ENCODE assay signal across 23 cellular contexts in the genomic region with DNA sequence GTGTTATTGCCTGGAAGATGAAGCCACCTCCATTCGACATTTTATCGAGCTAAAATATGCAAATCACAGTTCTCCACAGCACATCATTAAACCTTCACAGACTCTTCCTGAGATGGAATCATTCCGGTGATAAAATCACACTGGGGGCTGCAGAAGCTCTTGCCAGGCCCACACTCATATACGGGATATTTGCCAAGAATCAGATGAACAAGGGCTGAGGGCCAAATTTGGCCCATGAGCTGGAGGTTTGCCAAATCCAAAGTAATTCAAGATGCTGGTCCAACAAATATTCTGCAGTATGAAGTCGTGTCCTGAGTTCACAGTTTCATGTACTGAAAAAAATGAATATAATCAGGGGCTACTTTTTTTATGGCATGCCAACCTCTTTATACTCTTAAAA. TPM values are rescaled to one million over a fixed set of nuclear protein-coding genes. Genes with fewer than 3 reads are reported as not detected.
DNase-seq lines count a peak whose midpoint lies in the region; ATAC-seq lines count a peak whose summit lies in the region.
"Had no signal": no experiment of that assay in that cellular context is flagged by ENCODE, and none has a peak within 500 bp of the region (broad histone marks: within the 10 kb centered on the region; RNA-seq: fewer than 3 reads in every experiment).

No MANE protein-coding gene starts in this region.

- 95% methylated on average over 3 of the region's 5 CpGs for WGBS in mesenchymal stem cell
- WGBS in GM23248 (ENCODE audit: low coverage in 1 of 2, low lambda C conversion rate in 2 of 2, missing lambda C conversion rate in 2 of 2), 2 experiments = 11 to 21% methylated on average over 5 of the region's 5 CpGs

- H3K4me2 ChIP-seq in mesenchymal stem cell (ENCODE audit: low read length, poor library complexity, severe bottlenecking) (no peak overlapping the region), GM23248 (ENCODE audit: unreplicated experiment) (no peak overlapping the region)
- H3K4me2 ChIP-seq: BLaER1, PC-9 had no signal

- H3K14ac ChIP-seq in mesenchymal stem cell (ENCODE audit: low read length in 2 of 2) = no peak overlapping the region

- H3K23ac ChIP-seq in mesenchymal stem cell (ENCODE audit: low read length in 2 of 2) = no peak overlapping the region

- no peak overlapping the region for H4K8ac ChIP-seq in mesenchymal stem cell (ENCODE audit: low read length)

- H2AK5ac ChIP-seq in mesenchymal stem cell (ENCODE audit: low read length, severe bottlenecking) = no peak overlapping the region

- H3K4me3 Mint-ChIP-seq in activated naive CD8-positive, alpha-beta T cell treated with anti-CD3 and anti-CD28 coated beads for 36 hours = no peak overlapping the region
- H3K4me3 Mint-ChIP-seq in effector memory CD8-positive, alpha-beta T cell = no peak overlapping the region
- H3K4me3 Mint-ChIP-seq: activated naive CD4-positive, alpha-beta T cell treated with anti-CD3 and anti-CD28 coated beads, Interleukin-2, amount 10 ng/mL, durations not matched to agents 7 days and 5 days; IgD-negative memory B cell; stimulated activated effector memory CD8-positive, alpha-beta T cell treated with anti-CD3 and anti-CD28 coated beads, Interleukin-12 subunit alpha, Interleukin-12 subunit beta, amount 100 ng/mL, for 72 hours had no signal

- H3K4me3 ChIP-seq in adipocyte (ENCODE audit: low read length) (no peak overlapping the region), mesenchymal stem cell (ENCODE audit: insufficient read depth in 1 of 2, low read depth in 1 of 2, low read length in 2 of 2) (peak overlapping the region in 1 of 2 experiments; percentile 48), GM23248 (no peak overlapping the region)
- H3K4me3 ChIP-seq: BLaER1, PC-9, spleen, tibial artery had no signal

- H3K36me3 ChIP-seq in adipocyte (ENCODE audit: control insufficient read depth, insufficient read depth, low read length, severe bottlenecking) (no peaks in the 10 kb centered on the region), mesenchymal stem cell (ENCODE audit: control insufficient read depth in 1 of 2, insufficient read depth in 2 of 2, low read depth in 1 of 2, low read length in 2 of 2) (no peaks in the 10 kb centered on the region), GM23248 (ENCODE audit: low read depth) (no peaks in the 10 kb centered on the region)
- H3K36me3 ChIP-seq: BLaER1, spleen, tibial artery had no signal

- H3K9me3 ChIP-seq in adipocyte (ENCODE audit: control insufficient read depth, low read length) = no peaks in the 10 kb centered on the region
- H3K9me3 ChIP-seq in mesenchymal stem cell (ENCODE audit: control insufficient read depth, low read length) = no peaks in the 10 kb centered on the region
- H3K9me3 ChIP-seq in GM23248 (ENCODE audit: low read depth) = no peaks in the 10 kb centered on the region
- H3K9me3 ChIP-seq: BLaER1, spleen, tibial artery had no signal

- H3K4me1 ChIP-seq in adipocyte (ENCODE audit: control insufficient read depth, insufficient read depth, low read length) (no peaks in the 10 kb centered on the region), mesenchymal stem cell (ENCODE audit: control insufficient read depth, insufficient read depth, low read depth, low read length) (no peaks in the 10 kb centered on the region), GM23248 (ENCODE audit: insufficient read depth) (0 out of 2 replicates have a peak, but pooled peaks cover 5% of the 10 kb centered on the region)
- H3K4me1 ChIP-seq: BLaER1, spleen, tibial artery had no signal

- H3F3A ChIP-seq in GM23248 (ENCODE audit: insufficient read depth) = no peaks in the 10 kb centered on the region

- H3K27me3 ChIP-seq in adipocyte (replicated peaks; ENCODE audit: control insufficient read depth, insufficient read depth, low read length) (no peaks in the 10 kb centered on the region), mesenchymal stem cell (ENCODE audit: control insufficient read depth in 1 of 2, insufficient read depth in 1 of 2, low read length in 2 of 2) (no peaks in the 10 kb centered on the region), GM23248 (replicated peaks; ENCODE audit: insufficient read depth) (no peaks in the 10 kb centered on the region; the same call in 1 of the 2 replicates)
- H3K27me3 ChIP-seq: BLaER1, tibial artery had no signal

- H2AFZ ChIP-seq in mesenchymal stem cell (ENCODE audit: low read depth, low read length) (no peak overlapping the region), GM23248 (no peak overlapping the region)
- H2AFZ ChIP-seq: PC-9 had no signal

- no peaks in the 10 kb centered on the region for H3K79me2 ChIP-seq in GM23248 (ENCODE audit: insufficient read depth)

- H3K79me1 ChIP-seq in mesenchymal stem cell (replicated peaks; ENCODE audit: low read length, poor library complexity, severe bottlenecking) = no peaks in the 10 kb centered on the region

- H3K9ac ChIP-seq in adipocyte (ENCODE audit: low read length) (no peak overlapping the region), mesenchymal stem cell (ENCODE audit: low read length) (peak overlapping the region; percentile 10), GM23248 (no peak overlapping the region)
- H3K9ac ChIP-seq: BLaER1 had no signal

- no peak overlapping the region for H3K18ac ChIP-seq in mesenchymal stem cell (ENCODE audit: low read depth in 1 of 2, low read length in 2 of 2)

- no peak overlapping the region for H3K27ac Mint-ChIP-seq in activated naive CD8-positive, alpha-beta T cell treated with anti-CD3 and anti-CD28 coated beads for 36 hours
- no peak overlapping the region for H3K27ac Mint-ChIP-seq in effector memory CD8-positive, alpha-beta T cell
- H3K27ac Mint-ChIP-seq: activated naive CD4-positive, alpha-beta T cell treated with anti-CD3 and anti-CD28 coated beads, Interleukin-2, amount 10 ng/mL, durations not matched to agents 7 days and 5 days; stimulated activated effector memory CD8-positive, alpha-beta T cell treated with anti-CD3 and anti-CD28 coated beads, Interleukin-12 subunit alpha, Interleukin-12 subunit beta, amount 100 ng/mL, for 72 hours had no signal

- no peaks in the 10 kb centered on the region for H4K20me1 ChIP-seq in GM23248 (ENCODE audit: insufficient read depth)
- H4K20me1 ChIP-seq: BLaER1 had no signal

- H3K4me1 Mint-ChIP-seq in activated naive CD8-positive, alpha-beta T cell treated with anti-CD3 and anti-CD28 coated beads for 36 hours = no peaks in the 10 kb centered on the region
- H3K4me1 Mint-ChIP-seq in effector memory CD8-positive, alpha-beta T cell (ENCODE audit: low read depth in 2 of 2) = no peaks in the 10 kb centered on the region
- H3K4me1 Mint-ChIP-seq: activated naive CD4-positive, alpha-beta T cell treated with anti-CD3 and anti-CD28 coated beads, Interleukin-2, amount 10 ng/mL, durations not matched to agents 7 days and 5 days; stimulated activated effector memory CD8-positive, alpha-beta T cell treated with anti-CD3 and anti-CD28 coated beads, Interleukin-12 subunit alpha, Interleukin-12 subunit beta, amount 100 ng/mL, for 72 hours had no signal

- no peak overlapping the region for H3K27ac ChIP-seq in mesenchymal stem cell (ENCODE audit: low read length, poor library complexity, severe bottlenecking)
- H3K27ac ChIP-seq in GM23248 = no peak overlapping the region
- H3K27ac ChIP-seq: BLaER1, PC-9, spleen, tibial artery had no signal

- no peak overlapping the region for H3K4ac ChIP-seq in mesenchymal stem cell (ENCODE audit: low read depth in 1 of 2, low read length in 2 of 2)

- in situ Hi-C loops in GM23248 (cut with MboI) = no loop called here

- no peaks in the 10 kb centered on the region for H3K9me3 Mint-ChIP-seq in activated naive CD8-positive, alpha-beta T cell treated with anti-CD3 and anti-CD28 coated beads for 36 hours
- H3K9me3 Mint-ChIP-seq in effector memory CD8-positive, alpha-beta T cell = peaks cover 0 to 4% of the 10 kb centered on the region in 2 donors
- H3K9me3 Mint-ChIP-seq: activated naive CD4-positive, alpha-beta T cell treated with anti-CD3 and anti-CD28 coated beads, Interleukin-2, amount 10 ng/mL, durations not matched to agents 7 days and 5 days had no signal

- no peak overlapping the region for H2BK5ac ChIP-seq in mesenchymal stem cell (ENCODE audit: low read depth, low read length, poor library complexity, severe bottlenecking)

- ATAC-seq in effector memory CD8-positive, alpha-beta T cell (replicated peaks) = no peak
- ATAC-seq: left colon; stimulated activated effector memory CD8-positive, alpha-beta T cell treated with anti-CD3 and anti-CD28 coated beads, Interleukin-12 subunit alpha, Interleukin-12 subunit beta, amount 100 ng/mL, for 72 hours had no signal

- H2BK12ac ChIP-seq in mesenchymal stem cell (ENCODE audit: low read length in 2 of 2) = no peak overlapping the region

- no peaks in the 10 kb centered on the region for H3K9me2 ChIP-seq in GM23248 (ENCODE audit: insufficient read depth)

- no peak overlapping the region for H2BK120ac ChIP-seq in mesenchymal stem cell (ENCODE audit: low read depth, low read length)

- peak; percentile 88 for DNase-seq in DMS79 treated with DMSO at 0.1 percent for 48 hours (lab: John Stamatoyannopoulos, UW)
- DNase-seq in NCI-H1105 treated with DMSO at 0.1 percent for 48 hours (lab: John Stamatoyannopoulos, UW) = peak; percentile 85
- peak; percentile 17 for DNase-seq in adipocyte (ENCODE audit: low read depth)
- no peak for DNase-seq in mesenchymal stem cell
- no peak for DNase-seq in activated naive CD8-positive, alpha-beta T cell treated with anti-CD3 and anti-CD28 coated beads for 36 hours
- DNase-seq in activated CD8-positive, alpha-beta memory T cell treated with anti-CD3 and anti-CD28 coated beads, Interleukin-2, amount 50 U/mL, for 4 hours = no peak
- no peak for DNase-seq in GM23248
- no peak for DNase-seq in effector memory CD8-positive, alpha-beta T cell
- DNase-seq: activated CD4-positive, alpha-beta T cell treated with anti-CD3 and anti-CD28 coated beads, Interleukin-2, amount 50 U/mL, for 1 hour; activated naive CD4-positive, alpha-beta T cell treated with anti-CD3 and anti-CD28 coated beads, Interleukin-2, amount 10 ng/mL, durations not matched to agents 7 days and 5 days; activated T-cell treated with anti-CD3 and anti-CD28 coated beads, Interleukin-2, amount 50 U/mL, for 1 hour; caudate nucleus; DMS53; effector CD4-positive, alpha-beta T cell; foreskin melanocyte; left colon; PC-9; posterior cingulate gyrus; spleen; tibial artery had no signal

- no peaks in the 10 kb centered on the region for H3K36me3 Mint-ChIP-seq in activated naive CD8-positive, alpha-beta T cell treated with anti-CD3 and anti-CD28 coated beads for 36 hours
- H3K36me3 Mint-ChIP-seq in effector memory CD8-positive, alpha-beta T cell (ENCODE audit: insufficient read depth) = no peaks in the 10 kb centered on the region
- H3K36me3 Mint-ChIP-seq: activated naive CD4-positive, alpha-beta T cell treated with anti-CD3 and anti-CD28 coated beads, Interleukin-2, amount 10 ng/mL, durations not matched to agents 7 days and 5 days; stimulated activated effector memory CD8-positive, alpha-beta T cell treated with anti-CD3 and anti-CD28 coated beads, Interleukin-12 subunit alpha, Interleukin-12 subunit beta, amount 100 ng/mL, for 72 hours had no signal

- no peak overlapping the region for H4K91ac ChIP-seq in mesenchymal stem cell (ENCODE audit: low read length)

- H3K27me3 Mint-ChIP-seq in activated naive CD8-positive, alpha-beta T cell treated with anti-CD3 and anti-CD28 coated beads for 36 hours = peaks cover 6% of the 10 kb centered on the region
- peaks cover 15 to 33% of the 10 kb centered on the region in 2 donors for H3K27me3 Mint-ChIP-seq in effector memory CD8-positive, alpha-beta T cell
- H3K27me3 Mint-ChIP-seq: activated naive CD4-positive, alpha-beta T cell treated with anti-CD3 and anti-CD28 coated beads, Interleukin-2, amount 10 ng/mL, durations not matched to agents 7 days and 5 days; IgD-negative memory B cell had no signal

- no peak overlapping the region for H2BK15ac ChIP-seq in mesenchymal stem cell (ENCODE audit: low read depth, poor library complexity, severe bottlenecking)

RNA-seq across cellular contexts. Expression of gene RXFP2, which starts 16.6 kb away (rescaled TPM):
- not detected for polyA plus RNA-seq in mesenchymal stem cell (2013, experiment 1 of 2)
- not detected for polyA plus RNA-seq in mesenchymal stem cell (2013, experiment 2 of 2)
- total RNA-seq in activated naive CD8-positive, alpha-beta T cell treated with anti-CD3 and anti-CD28 coated beads for 36 hours = not detected
- total RNA-seq in GM23248 (2014; rRNA removed; shearing (Covaris generic)) = not detected in 2 replicates
- polyA plus RNA-seq in GM23248 (2016; fragmentation: Nextera tagmentation; extraction: Ambion mirVana) = 0.09 TPM in 1 of 2 replicates, not detected in the other
- total RNA-seq: left colon, PC-9, spleen had no signal
- polyA plus RNA-seq: IgD-negative memory B cell, spleen had no signal

Comparison
In these comparisons a context has a peak if more than half of its experiments do, and no peak if none do; other contexts are left out.
1. DNase-seq: peak in DMS79 treated with DMSO at 0.1 percent for 48 hours (single experiment), NCI-H1105 treated with DMSO at 0.1 percent for 48 hours (single experiment) and adipocyte (single experiment); none in mesenchymal stem cell (single experiment), activated naive CD8-positive, alpha-beta T cell treated with anti-CD3 and anti-CD28 coated beads for 36 hours (single experiment), activated CD8-positive, alpha-beta memory T cell treated with anti-CD3 and anti-CD28 coated beads, Interleukin-2, amount 50 U/mL, for 4 hours (single experiment), GM23248 (single experiment) and effector memory CD8-positive, alpha-beta T cell (0 of 3).